Comparison of ENCODE assay signal across 20 cellular contexts in the genomic region with DNA sequence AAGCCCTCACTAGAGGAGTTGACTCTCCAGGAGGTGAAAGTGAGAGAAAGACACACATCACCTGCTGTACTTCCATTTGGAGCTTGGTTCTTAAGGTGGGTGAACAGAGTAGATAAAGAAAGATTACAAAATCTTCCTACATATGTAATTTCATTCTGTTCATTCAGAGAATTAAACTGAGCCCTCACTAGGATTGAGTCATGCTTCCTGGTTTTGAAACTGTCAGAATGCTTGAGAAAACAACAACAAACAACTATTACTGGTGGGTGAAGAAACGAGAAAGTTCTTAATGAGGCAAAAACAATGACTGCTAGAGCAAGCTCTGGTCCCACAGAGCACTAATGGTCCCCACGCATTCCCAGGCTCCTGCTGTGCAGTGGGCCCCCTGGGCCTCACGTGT.
A peak's percentile ranks its signal among the peaks of the same experiment; 100 is the strongest.
DNase-seq lines count a peak whose midpoint lies in the region; ATAC-seq and TF ChIP-seq lines count a peak whose summit lies in the region.
"Had no signal": no experiment of that assay in that cellular context is flagged by ENCODE, and none has a peak within 500 bp of the region (broad histone marks: within the 10 kb centered on the region; RNA-seq: fewer than 3 reads in every experiment).

No MANE protein-coding gene starts in this region.

- no peaks in the 10 kb centered on the region for H3K27me3 Mint-ChIP-seq in activated CD4-positive, alpha-beta T cell treated with anti-CD3 and anti-CD28 coated beads, Interleukin-2, amount 10 ng/mL, durations not matched to agents 24 days and 14 days
- no peaks in the 10 kb centered on the region for H3K27me3 Mint-ChIP-seq in CD4-positive, CD25-positive, alpha-beta regulatory T cell
- no peaks in the 10 kb centered on the region for H3K27me3 Mint-ChIP-seq in activated CD8-positive, alpha-beta T cell treated with anti-CD3 and anti-CD28 coated beads for 36 hours
- H3K27me3 Mint-ChIP-seq in immature natural killer cell (ENCODE audit: low read depth in 3 of 3) = peaks cover 0 to 11% (median 0%) of the 10 kb centered on the region in 3 donors
- H3K27me3 Mint-ChIP-seq: B cell; dendritic cell treated with granulocyte-macrophage colony-stimulating factor and Interleukin-4, amounts not matched to agents 40 ng/mL and 50 ng/mL, for 4 days had no signal

- no peak for DNase-seq in activated CD4-positive, alpha-beta T cell treated with anti-CD3 and anti-CD28 coated beads, Interleukin-2, amount 10 ng/mL, durations not matched to agents 24 days and 14 days
- no peak for DNase-seq in activated CD4-positive, alpha-beta T cell treated with anti-CD3 and anti-CD28 coated beads for 1 hour
- DNase-seq in CD4-positive, CD25-positive, alpha-beta regulatory T cell = peak in 1 of 3 donors; percentile 34
- no peak for DNase-seq in activated CD8-positive, alpha-beta T cell treated with anti-CD3 and anti-CD28 coated beads for 36 hours
- DNase-seq in immature natural killer cell = no peak
- DNase-seq in NCI-H82 treated with DMSO at 0.1 percent for 48 hours (lab: John Stamatoyannopoulos, UW; ENCODE audit: unreplicated experiment) = no peak
- DNase-seq in left ventricle myocardium inferior = no peak
- DNase-seq: adrenal gland; Karpas-422; NCI-H187; NCI-H226; NCI-H82; stimulated activated CD4-positive, alpha-beta T cell treated with anti-CD3 and anti-CD28 coated beads, Interleukin-4, amount 100 ng/mL, for 24 hours; stomach had no signal

- no peaks in the 10 kb centered on the region for H3K36me3 ChIP-seq in CD4-positive, CD25-positive, alpha-beta regulatory T cell (ENCODE audit: control insufficient read depth, insufficient read depth, low read length)
- H3K36me3 ChIP-seq in left ventricle myocardium inferior = no peaks in the 10 kb centered on the region
- H3K36me3 ChIP-seq: adrenal gland, right atrium auricular region, stomach, tibial nerve had no signal

- intact Hi-C loops in activated CD4-positive, alpha-beta T cell treated with anti-CD3 and anti-CD28 coated beads, Interleukin-2, amount 10 ng/mL, durations not matched to agents 24 days and 14 days (cut with micrococcal nuclease) = no loop called here
- intact Hi-C loops in activated CD8-positive, alpha-beta T cell treated with anti-CD3 and anti-CD28 coated beads for 36 hours (cut with micrococcal nuclease) = no loop called here
- intact Hi-C loops in left ventricle myocardium inferior (cut with micrococcal nuclease) = no loop called here

- no peaks in the 10 kb centered on the region for H3K9me3 ChIP-seq in CD4-positive, CD25-positive, alpha-beta regulatory T cell (ENCODE audit: control insufficient read depth in 2 of 2, low read length in 2 of 2)
- H3K9me3 ChIP-seq in left ventricle myocardium inferior (replicated peaks) = no peaks in the 10 kb centered on the region
- H3K9me3 ChIP-seq: adrenal gland, right atrium auricular region, stomach, tibial nerve had no signal

- no peaks in the 10 kb centered on the region for H3K27me3 ChIP-seq in CD4-positive, CD25-positive, alpha-beta regulatory T cell (ENCODE audit: control insufficient read depth, insufficient read depth, low read length)
- H3K27me3 ChIP-seq in left ventricle myocardium inferior (ENCODE audit: low read depth) = peaks cover 39% of the 10 kb centered on the region
- H3K27me3 ChIP-seq: right atrium auricular region, stomach, tibial nerve had no signal

- CTCF ChIA-PET in activated CD8-positive, alpha-beta T cell treated with anti-CD3 and anti-CD28 coated beads for 36 hours (lab: Charles Lee) = no interaction called here

- POLR2A ChIA-PET in activated CD8-positive, alpha-beta T cell treated with anti-CD3 and anti-CD28 coated beads for 36 hours (lab: Charles Lee) = interaction anchor here (1.6 kb wide), 1 partner anchor 14 kb away, joined by 3 read pairs; no protein-coding TSS in a partner anchor

- peaks cover 7% of the 10 kb centered on the region for H3K9me3 Mint-ChIP-seq in activated CD4-positive, alpha-beta T cell treated with anti-CD3 and anti-CD28 coated beads, Interleukin-2, amount 10 ng/mL, durations not matched to agents 24 days and 14 days
- peaks cover 0 to 2% (median 0%) of the 10 kb centered on the region in 7 donors for H3K9me3 Mint-ChIP-seq in CD4-positive, CD25-positive, alpha-beta regulatory T cell
- no peaks in the 10 kb centered on the region for H3K9me3 Mint-ChIP-seq in activated CD8-positive, alpha-beta T cell treated with anti-CD3 and anti-CD28 coated beads for 36 hours
- H3K9me3 Mint-ChIP-seq in immature natural killer cell = no peaks in the 10 kb centered on the region
- H3K9me3 Mint-ChIP-seq: dendritic cell treated with granulocyte-macrophage colony-stimulating factor and Interleukin-4, amounts not matched to agents 40 ng/mL and 50 ng/mL, for 4 days had no signal

- no peak overlapping the region for H3K27ac ChIP-seq in CD4-positive, CD25-positive, alpha-beta regulatory T cell (ENCODE audit: insufficient read depth, low read length, poor library complexity, severe bottlenecking)
- H3K27ac ChIP-seq in left ventricle myocardium inferior (replicated peaks) = no peak overlapping the region
- H3K27ac ChIP-seq: adrenal gland, right atrium auricular region, tibial nerve had no signal

- peaks cover 41% of the 10 kb centered on the region for H3K4me1 Mint-ChIP-seq in activated CD4-positive, alpha-beta T cell treated with anti-CD3 and anti-CD28 coated beads, Interleukin-2, amount 10 ng/mL, durations not matched to agents 24 days and 14 days
- peaks cover 13 to 57% (median 37%) of the 10 kb centered on the region in 4 donors for H3K4me1 Mint-ChIP-seq in CD4-positive, CD25-positive, alpha-beta regulatory T cell
- peaks cover 49% of the 10 kb centered on the region for H3K4me1 Mint-ChIP-seq in activated CD8-positive, alpha-beta T cell treated with anti-CD3 and anti-CD28 coated beads for 36 hours (ENCODE audit: low read depth)
- H3K4me1 Mint-ChIP-seq in immature natural killer cell = peaks cover 53 to 59% of the 10 kb centered on the region in 2 donors
- H3K4me1 Mint-ChIP-seq: B cell had no signal

- peak overlapping the region; percentile 19 for H3K4me3 Mint-ChIP-seq in activated CD4-positive, alpha-beta T cell treated with anti-CD3 and anti-CD28 coated beads, Interleukin-2, amount 10 ng/mL, durations not matched to agents 24 days and 14 days
- H3K4me3 Mint-ChIP-seq in CD4-positive, CD25-positive, alpha-beta regulatory T cell = no peak overlapping the region
- no peak overlapping the region for H3K4me3 Mint-ChIP-seq in activated CD8-positive, alpha-beta T cell treated with anti-CD3 and anti-CD28 coated beads for 36 hours
- H3K4me3 Mint-ChIP-seq in immature natural killer cell = peak overlapping the region in 1 of 5 donors; percentile 51
- H3K4me3 Mint-ChIP-seq: B cell; dendritic cell treated with granulocyte-macrophage colony-stimulating factor and Interleukin-4, amounts not matched to agents 40 ng/mL and 50 ng/mL, for 4 days had no signal

- TF ChIP-seq CTCF in activated CD8-positive, alpha-beta T cell treated with anti-CD3 and anti-CD28 coated beads for 36 hours (IDR thresholded peaks at IDR 0.05) = no peak
- TF ChIP-seq CTCF in left ventricle myocardium inferior (IDR thresholded peaks at IDR 0.05; ENCODE audit: borderline replicate concordance) = no peak

- peaks cover 18% of the 10 kb centered on the region for H3K4me1 ChIP-seq in CD4-positive, CD25-positive, alpha-beta regulatory T cell (ENCODE audit: control insufficient read depth, insufficient read depth, low read length, poor library complexity, severe bottlenecking)
- H3K4me1 ChIP-seq in left ventricle myocardium inferior = no peaks in the 10 kb centered on the region
- H3K4me1 ChIP-seq: right atrium auricular region had no signal

- H3K36me3 Mint-ChIP-seq in activated CD4-positive, alpha-beta T cell treated with anti-CD3 and anti-CD28 coated beads, Interleukin-2, amount 10 ng/mL, durations not matched to agents 24 days and 14 days (ENCODE audit: low read depth) = no peaks in the 10 kb centered on the region
- no peaks in the 10 kb centered on the region for H3K36me3 Mint-ChIP-seq in CD4-positive, CD25-positive, alpha-beta regulatory T cell
- H3K36me3 Mint-ChIP-seq in activated CD8-positive, alpha-beta T cell treated with anti-CD3 and anti-CD28 coated beads for 36 hours (ENCODE audit: low read depth) = no peaks in the 10 kb centered on the region
- H3K36me3 Mint-ChIP-seq in immature natural killer cell = no peaks in the 10 kb centered on the region

- ATAC-seq in CD4-positive, CD25-positive, alpha-beta regulatory T cell (ENCODE audit: low read depth in 2 of 2) = peak; percentile 18 to 65
- ATAC-seq in activated CD8-positive, alpha-beta T cell treated with anti-CD3 and anti-CD28 coated beads for 36 hours = no peak
- ATAC-seq in GM21367 (IDR thresholded peaks at IDR 0.05; ENCODE audit: unreplicated experiment) = no peak
- ATAC-seq: Right ventricle myocardium inferior had no signal

- peak overlapping the region; percentile 79 for H3K27ac Mint-ChIP-seq in activated CD4-positive, alpha-beta T cell treated with anti-CD3 and anti-CD28 coated beads, Interleukin-2, amount 10 ng/mL, durations not matched to agents 24 days and 14 days
- H3K27ac Mint-ChIP-seq in CD4-positive, CD25-positive, alpha-beta regulatory T cell = peak overlapping the region; percentile 18 to 95 (median 83)
- peak overlapping the region; percentile 39 for H3K27ac Mint-ChIP-seq in activated CD8-positive, alpha-beta T cell treated with anti-CD3 and anti-CD28 coated beads for 36 hours
- H3K27ac Mint-ChIP-seq in immature natural killer cell = peak overlapping the region in 5 of 6 donors; percentile 21 to 83 (median 73)
- H3K27ac Mint-ChIP-seq: B cell; dendritic cell treated with granulocyte-macrophage colony-stimulating factor and Interleukin-4, amounts not matched to agents 40 ng/mL and 50 ng/mL, for 4 days had no signal

- H3K4me3 ChIP-seq in CD4-positive, CD25-positive, alpha-beta regulatory T cell (ENCODE audit: low read depth, low read length) = no peak overlapping the region
- no peak overlapping the region for H3K4me3 ChIP-seq in left ventricle myocardium inferior
- H3K4me3 ChIP-seq: adrenal gland, right atrium auricular region, stomach, tibial nerve had no signal

Comparison
In these comparisons a context has a peak if more than half of its experiments do, and no peak if none do; other contexts are left out.
1. ATAC-seq: peak in CD4-positive, CD25-positive, alpha-beta regulatory T cell (2 of 2); none in activated CD8-positive, alpha-beta T cell treated with anti-CD3 and anti-CD28 coated beads for 36 hours (single experiment) and GM21367 (single experiment).
2. Peak in every context shown above with its lines, with median percentiles within 50 percentile points of each other: H3K27ac Mint-ChIP-seq.